In the genomic region with DNA sequence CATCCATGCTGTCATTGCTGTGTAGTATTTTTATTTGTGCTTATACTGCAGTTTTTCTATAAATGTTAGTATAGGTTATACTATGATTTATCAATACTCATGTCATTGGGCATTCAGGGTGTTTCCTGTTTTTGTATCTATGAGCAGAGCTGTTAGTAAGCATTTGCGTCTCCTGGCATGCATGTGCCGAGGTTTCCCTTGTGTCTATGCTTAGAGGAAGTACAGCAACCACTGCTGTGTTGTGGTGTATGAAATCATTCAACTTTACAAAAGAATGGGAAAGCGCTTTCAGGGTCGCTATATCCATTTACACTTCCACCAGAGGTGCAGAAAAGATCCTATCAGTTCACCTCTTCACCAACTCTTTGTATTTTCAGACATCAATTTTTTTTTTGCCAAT, we compare ENCODE assay signal across 1 cellular context.
TF ChIP-seq lines count a peak whose summit lies in the region.

No MANE protein-coding gene starts in this region.

TF ChIP-seq in K562, 482 proteins besides CTCF, POLR2A, EP300 and RAD21:
- no peak for TF ChIP-seq RERE (CRISPR knock-in tag; IDR thresholded peaks at IDR 0.05; ENCODE audit: borderline replicate concordance)
- TF ChIP-seq ZNF445 (CRISPR knock-in tag; IDR thresholded peaks at IDR 0.05; ENCODE audit: low read depth): no peak
- 0 out of 2 replicates have a peak, but pooled peaks have one; percentile 3 for TF ChIP-seq ZNF316 (IDR thresholded peaks at IDR 0.05)
- no peak for TF ChIP-seq NFXL1 (CRISPR knock-in tag; IDR thresholded peaks at IDR 0.05)
TF ChIP-seq in K562: peak in this region for 1.
